In the genomic region with DNA sequence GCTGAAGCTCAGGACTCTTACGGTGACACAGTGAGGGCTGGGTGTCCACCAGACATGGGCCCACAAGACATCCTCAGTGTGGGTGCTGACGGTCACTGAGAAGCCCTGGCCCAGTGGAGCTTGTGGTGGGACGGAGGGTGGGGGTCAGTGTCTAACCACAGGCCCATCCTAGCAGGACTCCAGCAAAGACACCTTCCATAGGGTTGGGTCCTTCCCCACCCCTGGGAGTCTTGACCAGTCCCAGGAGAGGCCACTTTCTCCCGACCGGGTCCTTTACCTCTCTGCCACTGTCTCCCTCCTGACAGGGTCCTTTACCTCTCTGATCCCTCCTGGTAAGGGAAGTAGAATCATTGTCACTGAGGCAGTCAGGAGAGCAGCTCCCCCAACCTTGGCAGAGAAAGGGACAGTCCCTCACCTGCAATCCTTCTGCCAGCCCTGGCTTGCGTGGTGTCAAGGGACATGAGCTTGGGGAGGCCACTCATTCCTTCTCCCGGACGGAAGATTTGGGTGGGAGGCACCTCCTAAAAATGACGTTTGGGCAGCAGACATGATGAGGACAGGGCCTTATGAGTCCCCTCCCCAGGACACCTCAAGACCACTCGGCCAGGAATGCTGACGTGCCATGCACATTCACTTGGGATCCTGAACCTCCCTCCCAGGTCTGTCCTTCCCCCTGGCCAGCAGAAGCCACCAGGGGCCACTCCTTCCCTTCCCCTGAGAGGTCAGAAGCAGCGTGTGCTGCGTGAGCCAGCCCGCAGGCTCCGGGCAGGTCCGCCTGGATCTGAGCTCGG, we compare ENCODE assay signal across 1 cellular context.
TF ChIP-seq lines count a peak whose summit lies in the region.

No MANE protein-coding gene starts in this region.

TF ChIP-seq in IMR-90, 13 proteins besides CTCF, POLR2A, EP300 and RAD21 (continued from another document):
- TF ChIP-seq, protein P1, sequence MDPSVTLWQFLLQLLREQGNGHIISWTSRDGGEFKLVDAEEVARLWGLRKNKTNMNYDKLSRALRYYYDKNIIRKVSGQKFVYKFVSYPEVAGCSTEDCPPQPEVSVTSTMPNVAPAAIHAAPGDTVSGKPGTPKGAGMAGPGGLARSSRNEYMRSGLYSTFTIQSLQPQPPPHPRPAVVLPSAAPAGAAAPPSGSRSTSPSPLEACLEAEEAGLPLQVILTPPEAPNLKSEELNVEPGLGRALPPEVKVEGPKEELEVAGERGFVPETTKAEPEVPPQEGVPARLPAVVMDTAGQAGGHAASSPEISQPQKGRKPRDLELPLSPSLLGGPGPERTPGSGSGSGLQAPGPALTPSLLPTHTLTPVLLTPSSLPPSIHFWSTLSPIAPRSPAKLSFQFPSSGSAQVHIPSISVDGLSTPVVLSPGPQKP (IDR thresholded peaks at IDR 0.05; ENCODE audit: borderline replicate concordance, low read depth, low read length) = no peak
- no peak for TF ChIP-seq MAFK (IDR thresholded peaks at IDR 0.05; ENCODE audit: low read depth, low read length)
- no peak for TF ChIP-seq RCOR1 (IDR thresholded peaks at IDR 0.05; ENCODE audit: insufficient replicate concordance, low read length)
- no peak for TF ChIP-seq NFE2L2 (IDR thresholded peaks at IDR 0.05; ENCODE audit: low read depth, low read length)
- TF ChIP-seq BHLHE40 (IDR thresholded peaks at IDR 0.05; ENCODE audit: low read depth, low read length) = no peak
- no peak for TF ChIP-seq SMC3 (IDR thresholded peaks at IDR 0.05; ENCODE audit: low read depth, low read length)
